1 cellular context compared by ENCODE assay signal in the genomic region with DNA sequence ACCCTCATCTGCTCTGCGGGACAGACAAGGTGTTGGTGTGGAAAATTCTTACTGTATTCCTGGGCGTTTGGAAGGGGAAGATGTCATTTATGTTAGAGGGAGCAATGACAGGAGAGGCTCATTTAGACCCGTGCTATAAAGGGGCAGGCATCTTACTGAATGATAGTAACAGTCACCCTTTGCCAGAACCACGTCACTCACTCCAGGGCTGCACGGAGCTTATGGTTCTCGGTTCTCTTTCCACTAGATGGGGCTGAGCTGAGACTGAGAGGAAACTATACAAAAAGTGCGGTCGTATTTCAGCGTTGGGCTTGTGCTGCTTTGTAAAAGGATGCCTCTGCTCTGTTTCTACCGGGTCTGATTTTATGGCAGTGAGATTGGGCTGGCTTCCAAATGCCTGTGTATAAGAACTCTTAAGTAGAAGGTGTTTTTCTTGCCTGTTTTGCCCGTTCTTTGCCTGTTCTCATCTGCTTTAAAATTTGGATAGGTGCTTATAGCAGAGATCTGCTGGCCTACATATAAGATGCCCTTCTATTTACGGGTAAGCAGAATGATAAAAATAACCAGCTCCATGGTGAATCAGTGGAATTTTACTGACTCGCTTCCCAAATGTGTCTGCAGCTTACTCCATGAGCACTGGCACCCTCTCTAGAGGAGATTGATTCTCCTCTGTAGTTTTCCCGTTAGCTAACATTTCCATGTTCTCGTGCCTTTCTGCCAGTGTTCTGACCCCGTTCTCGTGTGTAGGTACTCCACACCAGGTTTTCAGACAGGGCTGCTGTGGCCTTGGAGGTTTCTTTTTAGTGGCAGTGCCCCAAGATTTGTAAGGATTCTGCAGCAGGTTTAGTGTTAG.
TF ChIP-seq lines count a peak whose summit lies in the region.

No MANE protein-coding gene starts in this region.

TF ChIP-seq in GM12878, 131 proteins besides CTCF, POLR2A, EP300 and RAD21:
- TF ChIP-seq MXI1 (IDR thresholded peaks at IDR 0.05; ENCODE audit: low read depth, low read length), result no peak
- no peak for TF ChIP-seq FOS (IDR thresholded peaks at IDR 0.05; ENCODE audit: borderline replicate concordance, extremely low read depth, insufficient read length)
- TF ChIP-seq SMARCA5 (IDR thresholded peaks at IDR 0.05), result no peak
- no peak for TF ChIP-seq CBFB (IDR thresholded peaks at IDR 0.05; ENCODE audit: low read depth)
- TF ChIP-seq ZZZ3 (IDR thresholded peaks at IDR 0.05; ENCODE audit: control insufficient read depth, insufficient read length, low read depth), result no peak
- TF ChIP-seq, protein P1, sequence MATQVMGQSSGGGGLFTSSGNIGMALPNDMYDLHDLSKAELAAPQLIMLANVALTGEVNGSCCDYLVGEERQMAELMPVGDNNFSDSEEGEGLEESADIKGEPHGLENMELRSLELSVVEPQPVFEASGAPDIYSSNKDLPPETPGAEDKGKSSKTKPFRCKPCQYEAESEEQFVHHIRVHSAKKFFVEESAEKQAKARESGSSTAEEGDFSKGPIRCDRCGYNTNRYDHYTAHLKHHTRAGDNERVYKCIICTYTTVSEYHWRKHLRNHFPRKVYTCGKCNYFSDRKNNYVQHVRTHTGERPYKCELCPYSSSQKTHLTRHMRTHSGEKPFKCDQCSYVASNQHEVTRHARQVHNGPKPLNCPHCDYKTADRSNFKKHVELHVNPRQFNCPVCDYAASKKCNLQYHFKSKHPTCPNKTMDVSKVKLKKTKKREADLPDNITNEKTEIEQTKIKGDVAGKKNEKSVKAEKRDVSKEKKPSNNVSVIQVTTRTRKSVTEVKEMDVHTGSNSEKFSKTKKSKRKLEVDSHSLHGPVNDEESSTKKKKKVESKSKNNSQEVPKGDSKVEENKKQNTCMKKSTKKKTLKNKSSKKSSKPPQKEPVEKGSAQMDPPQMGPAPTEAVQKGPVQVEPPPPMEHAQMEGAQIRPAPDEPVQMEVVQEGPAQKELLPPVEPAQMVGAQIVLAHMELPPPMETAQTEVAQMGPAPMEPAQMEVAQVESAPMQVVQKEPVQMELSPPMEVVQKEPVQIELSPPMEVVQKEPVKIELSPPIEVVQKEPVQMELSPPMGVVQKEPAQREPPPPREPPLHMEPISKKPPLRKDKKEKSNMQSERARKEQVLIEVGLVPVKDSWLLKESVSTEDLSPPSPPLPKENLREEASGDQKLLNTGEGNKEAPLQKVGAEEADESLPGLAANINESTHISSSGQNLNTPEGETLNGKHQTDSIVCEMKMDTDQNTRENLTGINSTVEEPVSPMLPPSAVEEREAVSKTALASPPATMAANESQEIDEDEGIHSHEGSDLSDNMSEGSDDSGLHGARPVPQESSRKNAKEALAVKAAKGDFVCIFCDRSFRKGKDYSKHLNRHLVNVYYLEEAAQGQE (IDR thresholded peaks at IDR 0.05; ENCODE audit: low read depth, low read length), result no peak
- no peak for TF ChIP-seq ASH2L (IDR thresholded peaks at IDR 0.05; ENCODE audit: borderline replicate concordance, low read depth)
- TF ChIP-seq ESRRA (IDR thresholded peaks at IDR 0.05; ENCODE audit: low read length), result no peak
- TF ChIP-seq, protein P2, sequence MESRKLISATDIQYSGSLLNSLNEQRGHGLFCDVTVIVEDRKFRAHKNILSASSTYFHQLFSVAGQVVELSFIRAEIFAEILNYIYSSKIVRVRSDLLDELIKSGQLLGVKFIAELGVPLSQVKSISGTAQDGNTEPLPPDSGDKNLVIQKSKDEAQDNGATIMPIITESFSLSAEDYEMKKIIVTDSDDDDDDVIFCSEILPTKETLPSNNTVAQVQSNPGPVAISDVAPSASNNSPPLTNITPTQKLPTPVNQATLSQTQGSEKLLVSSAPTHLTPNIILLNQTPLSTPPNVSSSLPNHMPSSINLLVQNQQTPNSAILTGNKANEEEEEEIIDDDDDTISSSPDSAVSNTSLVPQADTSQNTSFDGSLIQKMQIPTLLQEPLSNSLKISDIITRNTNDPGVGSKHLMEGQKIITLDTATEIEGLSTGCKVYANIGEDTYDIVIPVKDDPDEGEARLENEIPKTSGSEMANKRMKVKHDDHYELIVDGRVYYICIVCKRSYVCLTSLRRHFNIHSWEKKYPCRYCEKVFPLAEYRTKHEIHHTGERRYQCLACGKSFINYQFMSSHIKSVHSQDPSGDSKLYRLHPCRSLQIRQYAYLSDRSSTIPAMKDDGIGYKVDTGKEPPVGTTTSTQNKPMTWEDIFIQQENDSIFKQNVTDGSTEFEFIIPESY (IDR thresholded peaks at IDR 0.05), result no peak
- no peak for TF ChIP-seq POLR2AphosphoS2 (IDR thresholded peaks at IDR 0.05; ENCODE audit: low read depth, low read length)
- no peak for TF ChIP-seq MEF2A (IDR thresholded peaks at IDR 0.05; ENCODE audit: insufficient read depth, low read depth, low read length)
- TF ChIP-seq ATF7 (IDR thresholded peaks at IDR 0.05; ENCODE audit: low read depth), result no peak
- no peak for TF ChIP-seq DPF2 (IDR thresholded peaks at IDR 0.05)
- no peak for TF ChIP-seq RBBP5 (conservative IDR thresholded peaks at IDR 0.05)
- TF ChIP-seq, protein P3, sequence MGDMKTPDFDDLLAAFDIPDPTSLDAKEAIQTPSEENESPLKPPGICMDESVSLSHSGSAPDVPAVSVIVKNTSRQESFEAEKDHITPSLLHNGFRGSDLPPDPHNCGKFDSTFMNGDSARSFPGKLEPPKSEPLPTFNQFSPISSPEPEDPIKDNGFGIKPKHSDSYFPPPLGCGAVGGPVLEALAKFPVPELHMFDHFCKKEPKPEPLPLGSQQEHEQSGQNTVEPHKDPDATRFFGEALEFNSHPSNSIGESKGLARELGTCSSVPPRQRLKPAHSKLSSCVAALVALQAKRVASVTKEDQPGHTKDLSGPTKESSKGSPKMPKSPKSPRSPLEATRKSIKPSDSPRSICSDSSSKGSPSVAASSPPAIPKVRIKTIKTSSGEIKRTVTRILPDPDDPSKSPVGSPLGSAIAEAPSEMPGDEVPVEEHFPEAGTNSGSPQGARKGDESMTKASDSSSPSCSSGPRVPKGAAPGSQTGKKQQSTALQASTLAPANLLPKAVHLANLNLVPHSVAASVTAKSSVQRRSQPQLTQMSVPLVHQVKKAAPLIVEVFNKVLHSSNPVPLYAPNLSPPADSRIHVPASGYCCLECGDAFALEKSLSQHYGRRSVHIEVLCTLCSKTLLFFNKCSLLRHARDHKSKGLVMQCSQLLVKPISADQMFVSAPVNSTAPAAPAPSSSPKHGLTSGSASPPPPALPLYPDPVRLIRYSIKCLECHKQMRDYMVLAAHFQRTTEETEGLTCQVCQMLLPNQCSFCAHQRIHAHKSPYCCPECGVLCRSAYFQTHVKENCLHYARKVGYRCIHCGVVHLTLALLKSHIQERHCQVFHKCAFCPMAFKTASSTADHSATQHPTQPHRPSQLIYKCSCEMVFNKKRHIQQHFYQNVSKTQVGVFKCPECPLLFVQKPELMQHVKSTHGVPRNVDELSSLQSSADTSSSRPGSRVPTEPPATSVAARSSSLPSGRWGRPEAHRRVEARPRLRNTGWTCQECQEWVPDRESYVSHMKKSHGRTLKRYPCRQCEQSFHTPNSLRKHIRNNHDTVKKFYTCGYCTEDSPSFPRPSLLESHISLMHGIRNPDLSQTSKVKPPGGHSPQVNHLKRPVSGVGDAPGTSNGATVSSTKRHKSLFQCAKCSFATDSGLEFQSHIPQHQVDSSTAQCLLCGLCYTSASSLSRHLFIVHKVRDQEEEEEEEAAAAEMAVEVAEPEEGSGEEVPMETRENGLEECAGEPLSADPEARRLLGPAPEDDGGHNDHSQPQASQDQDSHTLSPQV (IDR thresholded peaks at IDR 0.05), result no peak
- no peak for TF ChIP-seq PAX8 (IDR thresholded peaks at IDR 0.05)
- no peak for TF ChIP-seq SMAD1 (IDR thresholded peaks at IDR 0.05; ENCODE audit: low read depth, partially characterized antibody)
- TF ChIP-seq, protein P4, sequence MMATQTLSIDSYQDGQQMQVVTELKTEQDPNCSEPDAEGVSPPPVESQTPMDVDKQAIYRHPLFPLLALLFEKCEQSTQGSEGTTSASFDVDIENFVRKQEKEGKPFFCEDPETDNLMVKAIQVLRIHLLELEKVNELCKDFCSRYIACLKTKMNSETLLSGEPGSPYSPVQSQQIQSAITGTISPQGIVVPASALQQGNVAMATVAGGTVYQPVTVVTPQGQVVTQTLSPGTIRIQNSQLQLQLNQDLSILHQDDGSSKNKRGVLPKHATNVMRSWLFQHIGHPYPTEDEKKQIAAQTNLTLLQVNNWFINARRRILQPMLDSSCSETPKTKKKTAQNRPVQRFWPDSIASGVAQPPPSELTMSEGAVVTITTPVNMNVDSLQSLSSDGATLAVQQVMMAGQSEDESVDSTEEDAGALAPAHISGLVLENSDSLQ (IDR thresholded peaks at IDR 0.05), result no peak
